ENCODE assay signal across 3 cellular contexts in the genomic region with DNA sequence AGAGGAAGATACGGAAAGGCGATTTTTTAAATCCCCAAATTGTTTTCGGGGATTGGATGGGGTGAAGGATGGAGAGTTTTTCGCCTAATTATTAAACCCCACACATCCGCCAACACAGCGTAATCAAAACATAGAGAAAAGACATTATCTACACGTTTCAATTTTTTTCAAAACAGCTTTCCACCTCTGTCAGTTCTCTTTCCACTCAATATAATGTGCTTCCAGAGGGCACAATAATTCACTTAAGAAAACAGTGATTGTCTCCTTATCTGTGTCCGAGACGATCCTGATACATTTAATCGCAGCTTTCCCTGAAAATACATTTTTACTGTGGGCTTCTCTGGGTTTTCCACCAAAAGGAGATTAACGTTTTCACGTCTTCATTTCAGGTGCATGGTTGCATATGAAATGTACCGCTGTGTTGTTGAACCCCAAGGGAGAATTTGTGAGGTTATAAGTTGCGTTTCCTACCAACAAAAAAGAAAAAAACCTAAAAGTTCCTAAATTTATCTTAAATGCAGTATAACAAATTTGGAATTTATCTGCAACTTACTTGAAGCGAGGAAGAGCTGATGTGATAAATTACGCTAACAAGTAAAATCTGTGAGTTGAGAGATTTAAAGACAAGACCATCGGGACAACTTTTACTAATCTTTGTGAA.
TF ChIP-seq lines count a peak whose summit lies in the region.

No MANE protein-coding gene starts in this region.

TF ChIP-seq in K562, 482 proteins besides CTCF, POLR2A, EP300 and RAD21:
- no peak for TF ChIP-seq EGR1 (conservative IDR thresholded peaks at IDR 0.05)
- TF ChIP-seq, protein P1, sequence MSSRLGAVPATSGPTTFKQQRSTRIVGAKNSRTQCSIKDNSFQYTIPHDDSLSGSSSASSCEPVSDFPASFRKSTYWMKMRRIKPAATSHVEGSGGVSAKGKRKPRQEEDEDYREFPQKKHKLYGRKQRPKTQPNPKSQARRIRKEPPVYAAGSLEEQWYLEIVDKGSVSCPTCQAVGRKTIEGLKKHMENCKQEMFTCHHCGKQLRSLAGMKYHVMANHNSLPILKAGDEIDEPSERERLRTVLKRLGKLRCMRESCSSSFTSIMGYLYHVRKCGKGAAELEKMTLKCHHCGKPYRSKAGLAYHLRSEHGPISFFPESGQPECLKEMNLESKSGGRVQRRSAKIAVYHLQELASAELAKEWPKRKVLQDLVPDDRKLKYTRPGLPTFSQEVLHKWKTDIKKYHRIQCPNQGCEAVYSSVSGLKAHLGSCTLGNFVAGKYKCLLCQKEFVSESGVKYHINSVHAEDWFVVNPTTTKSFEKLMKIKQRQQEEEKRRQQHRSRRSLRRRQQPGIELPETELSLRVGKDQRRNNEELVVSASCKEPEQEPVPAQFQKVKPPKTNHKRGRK (tag; IDR thresholded peaks at IDR 0.05) = peak; percentile 64; the same call in 1 of the 2 replicates
- TF ChIP-seq, protein P2, sequence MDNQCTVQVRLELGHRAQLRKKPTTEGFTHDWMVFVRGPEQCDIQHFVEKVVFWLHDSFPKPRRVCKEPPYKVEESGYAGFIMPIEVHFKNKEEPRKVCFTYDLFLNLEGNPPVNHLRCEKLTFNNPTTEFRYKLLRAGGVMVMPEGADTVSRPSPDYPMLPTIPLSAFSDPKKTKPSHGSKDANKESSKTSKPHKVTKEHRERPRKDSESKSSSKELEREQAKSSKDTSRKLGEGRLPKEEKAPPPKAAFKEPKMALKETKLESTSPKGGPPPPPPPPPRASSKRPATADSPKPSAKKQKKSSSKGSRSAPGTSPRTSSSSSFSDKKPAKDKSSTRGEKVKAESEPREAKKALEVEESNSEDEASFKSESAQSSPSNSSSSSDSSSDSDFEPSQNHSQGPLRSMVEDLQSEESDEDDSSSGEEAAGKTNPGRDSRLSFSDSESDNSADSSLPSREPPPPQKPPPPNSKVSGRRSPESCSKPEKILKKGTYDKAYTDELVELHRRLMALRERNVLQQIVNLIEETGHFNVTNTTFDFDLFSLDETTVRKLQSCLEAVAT (IDR thresholded peaks at IDR 0.05) = peak in 1 of 2 experiments; percentile 32; a peak in 1 of 4 replicates

TF ChIP-seq in liver, 16 proteins besides CTCF, POLR2A, EP300 and RAD21:
- TF ChIP-seq, protein P3, sequence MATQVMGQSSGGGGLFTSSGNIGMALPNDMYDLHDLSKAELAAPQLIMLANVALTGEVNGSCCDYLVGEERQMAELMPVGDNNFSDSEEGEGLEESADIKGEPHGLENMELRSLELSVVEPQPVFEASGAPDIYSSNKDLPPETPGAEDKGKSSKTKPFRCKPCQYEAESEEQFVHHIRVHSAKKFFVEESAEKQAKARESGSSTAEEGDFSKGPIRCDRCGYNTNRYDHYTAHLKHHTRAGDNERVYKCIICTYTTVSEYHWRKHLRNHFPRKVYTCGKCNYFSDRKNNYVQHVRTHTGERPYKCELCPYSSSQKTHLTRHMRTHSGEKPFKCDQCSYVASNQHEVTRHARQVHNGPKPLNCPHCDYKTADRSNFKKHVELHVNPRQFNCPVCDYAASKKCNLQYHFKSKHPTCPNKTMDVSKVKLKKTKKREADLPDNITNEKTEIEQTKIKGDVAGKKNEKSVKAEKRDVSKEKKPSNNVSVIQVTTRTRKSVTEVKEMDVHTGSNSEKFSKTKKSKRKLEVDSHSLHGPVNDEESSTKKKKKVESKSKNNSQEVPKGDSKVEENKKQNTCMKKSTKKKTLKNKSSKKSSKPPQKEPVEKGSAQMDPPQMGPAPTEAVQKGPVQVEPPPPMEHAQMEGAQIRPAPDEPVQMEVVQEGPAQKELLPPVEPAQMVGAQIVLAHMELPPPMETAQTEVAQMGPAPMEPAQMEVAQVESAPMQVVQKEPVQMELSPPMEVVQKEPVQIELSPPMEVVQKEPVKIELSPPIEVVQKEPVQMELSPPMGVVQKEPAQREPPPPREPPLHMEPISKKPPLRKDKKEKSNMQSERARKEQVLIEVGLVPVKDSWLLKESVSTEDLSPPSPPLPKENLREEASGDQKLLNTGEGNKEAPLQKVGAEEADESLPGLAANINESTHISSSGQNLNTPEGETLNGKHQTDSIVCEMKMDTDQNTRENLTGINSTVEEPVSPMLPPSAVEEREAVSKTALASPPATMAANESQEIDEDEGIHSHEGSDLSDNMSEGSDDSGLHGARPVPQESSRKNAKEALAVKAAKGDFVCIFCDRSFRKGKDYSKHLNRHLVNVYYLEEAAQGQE (IDR thresholded peaks at IDR 0.05) = peak; percentile 12
- no peak for TF ChIP-seq RXRA (IDR thresholded peaks at IDR 0.05)

TF ChIP-seq in GM12891, 5 proteins besides CTCF, POLR2A, EP300 and RAD21:
- TF ChIP-seq POLR2AphosphoS5 (IDR thresholded peaks at IDR 0.05; ENCODE audit: low read depth, low read length) = no peak
- no peak for TF ChIP-seq TAF1 (IDR thresholded peaks at IDR 0.05; ENCODE audit: low read depth, low read length)
- TF ChIP-seq POU2F2 (IDR thresholded peaks at IDR 0.05; ENCODE audit: low read depth, low read length) = no peak
- TF ChIP-seq SPI1 (IDR thresholded peaks at IDR 0.05; ENCODE audit: low read depth, low read length) = no peak
